Comparison of ENCODE assay signal across 25 cellular contexts in the genomic region with DNA sequence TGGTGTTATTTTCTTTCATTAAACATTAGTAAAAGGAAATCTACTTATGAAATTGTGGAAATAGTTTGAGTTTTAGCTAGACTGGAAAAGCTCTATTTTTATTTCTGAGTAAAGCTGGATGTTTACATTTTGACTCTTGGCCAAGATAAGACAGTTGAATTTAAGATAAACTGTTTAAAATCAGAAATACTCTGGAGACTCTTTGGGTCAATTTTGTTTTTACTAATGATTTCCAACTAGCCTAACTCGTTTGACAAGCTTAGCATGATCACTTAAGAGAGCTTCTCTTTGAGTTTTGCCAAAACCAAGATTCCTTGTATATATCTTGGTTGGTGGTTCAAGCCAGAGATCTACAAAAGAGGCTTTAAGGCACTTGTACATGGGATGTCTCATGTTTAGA.
"Had no signal": no experiment of that assay in that cellular context is flagged by ENCODE, and none has a peak within 500 bp of the region (broad histone marks: within the 10 kb centered on the region; RNA-seq: fewer than 3 reads in every experiment).

No MANE protein-coding gene starts in this region.

- H3K27me3 ChIP-seq: adrenal gland, SJSA1 had no signal

- H3K4me1 ChIP-seq: adrenal gland, SJSA1 had no signal

- H3K9me2 ChIP-seq: SK-N-SH had no signal

- H3K4me2 ChIP-seq: SK-N-SH had no signal

- H3K9me3 ChIP-seq: SJSA1 had no signal

- H3K9ac ChIP-seq: SK-N-SH had no signal

- H3K27ac ChIP-seq: adrenal gland, SJSA1 had no signal

- DNase-seq: activated CD4-positive, alpha-beta T cell treated with anti-CD3 and anti-CD28 coated beads for 36 hours; activated CD4-positive, alpha-beta T cell treated with anti-CD3 and anti-CD28 coated beads, Interleukin-2, amount 10 ng/mL, durations not matched to agents 7 days and 5 days; activated CD4-positive, alpha-beta T cell treated with anti-CD3 and anti-CD28 coated beads, Interleukin-2, amount 50 U/mL, for 48 hours; activated CD8-positive, alpha-beta T cell treated with anti-CD3 and anti-CD28 coated beads, Interleukin-2, amount 10 ng/mL, durations not matched to agents 7 days and 5 days; activated gamma-delta T cell; activated naive CD4-positive, alpha-beta T cell treated with Interleukin-2 at 50 U/mL for 16 hours; activated naive CD8-positive, alpha-beta T cell treated with anti-CD3 and anti-CD28 coated beads, Interleukin-2, amount 10 ng/mL, durations not matched to agents 7 days and 5 days; activated T-cell treated with anti-CD3 and anti-CD28 coated beads, Interleukin-2, amount 50 U/mL, for 24 hours; adrenal gland; caudate nucleus; cerebellar nuclear complex; NCI-H1105; NCI-H1417 treated with DMSO at 0.1 percent for 48 hours; NCI-H187 treated with DMSO at 0.1 percent for 48 hours; NCI-H2081; NCI-H2171 treated with DMSO at 0.1 percent for 48 hours; NCI-H2227 treated with DMSO at 0.1 percent for 48 hours; NCI-H446; NCI-H524; NCI-H69; NCI-H82; SHP77 treated with DMSO at 0.1 percent for 48 hours; SK-N-SH had no signal

- H3K36me3 ChIP-seq: adrenal gland, SJSA1 had no signal

- ATAC-seq: activated CD4-positive, alpha-beta T cell treated with anti-CD3 and anti-CD28 coated beads for 36 hours; activated CD8-positive, alpha-beta T cell treated with anti-CD3 and anti-CD28 coated beads, Interleukin-2, amount 10 ng/mL, durations not matched to agents 7 days and 5 days; Panc1 had no signal

- H3K4me3 ChIP-seq: adrenal gland, SJSA1 had no signal
